Comparison of ENCODE assay signal across 18 cellular contexts in the genomic region with DNA sequence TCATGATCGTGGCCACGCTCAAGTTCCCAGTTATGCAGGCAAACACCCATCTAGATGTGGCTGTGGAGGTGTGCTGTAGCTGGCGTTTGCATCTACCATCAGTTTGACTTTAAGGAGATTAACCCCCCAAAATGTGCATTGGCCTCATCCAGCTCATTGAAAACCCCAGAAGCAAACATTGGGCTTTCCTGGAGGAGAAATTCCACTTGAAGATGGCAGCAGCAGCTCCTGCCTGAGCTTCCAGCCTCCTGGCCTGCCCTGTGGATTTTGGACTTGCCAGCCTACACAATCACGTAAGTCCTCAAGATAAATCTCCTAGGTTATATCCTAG.
"Had no signal": no experiment of that assay in that cellular context is flagged by ENCODE, and none has a peak within 500 bp of the region (broad histone marks: within the 10 kb centered on the region; RNA-seq: fewer than 3 reads in every experiment).

No MANE protein-coding gene starts in this region.

- ATAC-seq: gastrocnemius medialis; left cardiac atrium; naive thymus-derived CD4-positive, alpha-beta T cell had no signal

- H3K9ac ChIP-seq: parathyroid adenoma had no signal

- H3K9me3 ChIP-seq: gastrocnemius medialis had no signal

- H3K27me3 ChIP-seq: esophagus muscularis mucosa, gastrocnemius medialis had no signal

- H3K4me3 Mint-ChIP-seq: immature natural killer cell; naive thymus-derived CD4-positive, alpha-beta T cell; nephron progenitor cell had no signal

- H3K27ac Mint-ChIP-seq: immature natural killer cell, nephron progenitor cell had no signal

- H3K4me3 ChIP-seq: esophagus muscularis mucosa, gastrocnemius medialis, left ventricle myocardium inferior, lung had no signal

- H3K27me3 Mint-ChIP-seq: naive thymus-derived CD4-positive, alpha-beta T cell had no signal

- H3K27ac ChIP-seq: epithelial cell of prostate, esophagus muscularis mucosa, gastrocnemius medialis, left ventricle myocardium inferior, parathyroid adenoma had no signal

- DNase-seq: effector memory CD4-positive, alpha-beta T cell; gastrocnemius medialis; immature natural killer cell; left ventricle myocardium inferior; mesenchymal stem cell; naive thymus-derived CD4-positive, alpha-beta T cell; nephron progenitor cell; small intestine; stimulated activated CD4-positive, alpha-beta T cell treated with anti-CD3 and anti-CD28 coated beads, Interleukin-2, amount 100 ng/mL, for 48 hours; stimulated activated naive CD4-positive, alpha-beta T cell treated with Interleukin-2 at 50 U/mL for 16 hours; trophoblast cell had no signal

- H3K4me1 Mint-ChIP-seq: nephron progenitor cell had no signal

- FAIRE-seq: keratinocyte, small intestine, urothelium cell line had no signal

- H3K4me1 ChIP-seq: esophagus muscularis mucosa, gastrocnemius medialis, left ventricle myocardium inferior, parathyroid adenoma had no signal
